Comparison of ENCODE assay signal across 12 cellular contexts in the genomic region with DNA sequence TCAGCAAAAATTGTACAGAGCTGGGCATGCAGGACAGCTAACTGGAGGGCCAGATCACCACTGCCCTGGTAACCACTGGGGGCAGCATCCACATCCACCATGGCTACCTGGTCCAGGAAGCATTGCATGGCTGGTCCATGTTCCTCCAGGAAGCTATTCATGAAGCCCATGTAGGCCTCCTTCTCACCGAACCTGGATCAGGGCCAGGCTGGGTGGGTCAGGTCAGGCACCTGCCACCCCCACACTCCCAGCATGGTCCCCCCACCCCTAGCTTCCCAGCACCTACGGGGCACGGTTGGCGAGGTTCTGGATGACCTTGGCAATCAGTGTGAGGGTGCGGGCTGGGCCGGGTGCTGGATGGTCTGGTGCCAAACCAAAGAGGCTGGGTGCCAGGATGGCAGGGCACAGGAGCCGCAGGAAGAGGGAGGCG. TPM values are rescaled to one million over a fixed set of nuclear protein-coding genes. Genes with fewer than 3 reads are reported as not detected.
DNase-seq lines count a peak whose midpoint lies in the region; ATAC-seq and TF ChIP-seq lines count a peak whose summit lies in the region.
"Had no signal": no experiment of that assay in that cellular context is flagged by ENCODE, and none has a peak within 500 bp of the region (broad histone marks: within the 10 kb centered on the region; RNA-seq: fewer than 3 reads in every experiment).

No MANE protein-coding gene starts in this region.

- H3K4me3 Mint-ChIP-seq in HFFc6 (no peak overlapping the region), natural killer cell (no peak overlapping the region)

- H3K4me1 Mint-ChIP-seq in HFFc6 (ENCODE audit: low read depth) (0 out of 2 replicates have a peak, but pooled peaks cover 4% of the 10 kb centered on the region), natural killer cell (peaks cover 31 to 52% of the 10 kb centered on the region in 2 donors)

- peaks cover 13% of the 10 kb centered on the region for H3K27me3 Mint-ChIP-seq in HFFc6 (ENCODE audit: insufficient read depth)
- no peaks in the 10 kb centered on the region for H3K27me3 Mint-ChIP-seq in natural killer cell (ENCODE audit: low read depth in 2 of 2)

- intact Hi-C loops in natural killer cell (cut with micrococcal nuclease) = no loop called here

- no peak overlapping the region for H3K4me3 ChIP-seq in AG09309 (ENCODE audit: control insufficient read depth, low read depth, low read length)
- H3K4me3 ChIP-seq in cardiac fibroblast (replicated peaks in 1 of 2; ENCODE audit: low read depth in 2 of 2, low read length in 2 of 2) = no peak overlapping the region

- H3K27ac Mint-ChIP-seq in HFFc6 = no peak overlapping the region
- H3K27ac Mint-ChIP-seq in natural killer cell = peak overlapping the region; percentile 63 to 73

- no peaks in the 10 kb centered on the region for H3K9me3 Mint-ChIP-seq in HFFc6
- H3K9me3 Mint-ChIP-seq in natural killer cell = no peaks in the 10 kb centered on the region

- H3K36me3 Mint-ChIP-seq in HFFc6 (ENCODE audit: low read depth) = no peaks in the 10 kb centered on the region
- no peaks in the 10 kb centered on the region for H3K36me3 Mint-ChIP-seq in natural killer cell

- TF ChIP-seq CTCF in AG09309 (IDR thresholded peaks at IDR 0.05; ENCODE audit: control insufficient read depth, insufficient read depth, low read depth, low read length, missing control alignments) (peak; percentile 28), HFFc6 (IDR thresholded peaks at IDR 0.05) (peak; percentile 60), cardiac fibroblast (IDR thresholded peaks at IDR 0.05; ENCODE audit: low read depth, low read length) (peak; percentile 37), natural killer cell (IDR thresholded peaks at IDR 0.05) (no peak), GM13977 (IDR thresholded peaks at IDR 0.05; ENCODE audit: extremely low read depth, insufficient read depth, missing control alignments) (no peak)

- no peak for ATAC-seq in natural killer cell

- in situ Hi-C loops in GM13977 (cut with MboI; ENCODE audit: low pct_unique_long_range_greater_than_20kb, low sequenced_read_pairs, unreplicated experiment) = no loop called here

- DNase-seq in AG09309 (ENCODE audit: low read depth) (no peak), HFFc6 (no peak), cardiac fibroblast (ENCODE audit: low read depth in 2 of 2) (no peak), natural killer cell (no peak), NOMO-1 (lab: John Stamatoyannopoulos, UW; ENCODE audit: unreplicated experiment in 2 of 2) (no peak), DMS 273 (lab: John Stamatoyannopoulos, UW; ENCODE audit: unreplicated experiment) (no peak), D341Med (ENCODE audit: low spot score) (no peak), GM13977 (ENCODE audit: low spot score) (no peak)
- DNase-seq: amniotic stem cell, mesenchymal stem cell, NCI-H1048, NCI-H345 had no signal

RNA-seq across cellular contexts. Expression of gene WIZ, which starts 4.6 kb away (rescaled TPM):
- 10 to 100 TPM; 39.3 to 54.3 (median 43.1) TPM for total RNA-seq in HFFc6 (2021; fragmentation: NEBNext Ultra II Directional; extraction: Animal tissue kit (Norgen Biotek cat#: 25700))
- total RNA-seq in natural killer cell = 10 to 100 TPM; 24.3 to 29.3 (median 24.4) TPM

RNA-seq across cellular contexts. Expression of gene RASAL3, which starts 10.0 kb away (rescaled TPM):
- total RNA-seq in HFFc6 (2021; fragmentation: NEBNext Ultra II Directional; extraction: Animal tissue kit (Norgen Biotek cat#: 25700)) = not detected
- total RNA-seq in natural killer cell = 100 to 1,000 TPM; 217 to 283 (median 224) TPM

RNA-seq across cellular contexts. Expression of gene PGLYRP2, which starts 24.9 kb away (rescaled TPM):
- total RNA-seq in HFFc6 (2021; fragmentation: NEBNext Ultra II Directional; extraction: Animal tissue kit (Norgen Biotek cat#: 25700)) = not detected
- under 1 TPM in 2 of 3 donors, not detected in 1; 0.21 to 0.28 TPM for total RNA-seq in natural killer cell

RNA-seq across cellular contexts. Expression of gene AKAP8L, which starts 35.6 kb away (rescaled TPM):
- total RNA-seq in HFFc6 (2021; fragmentation: NEBNext Ultra II Directional; extraction: Animal tissue kit (Norgen Biotek cat#: 25700)) = 10 to 100 TPM; 49.4 to 54.4 (median 52.0) TPM
- 100 to 1,000 TPM; 144 to 174 (median 173) TPM for total RNA-seq in natural killer cell

RNA-seq across cellular contexts. Expression of gene CYP4F22, which starts 53.9 kb away (rescaled TPM):
- total RNA-seq in HFFc6 (2021; fragmentation: NEBNext Ultra II Directional; extraction: Animal tissue kit (Norgen Biotek cat#: 25700)) = not detected
- total RNA-seq in natural killer cell = 1 to 10 TPM; 2.2 to 3.1 (median 2.6) TPM

Comparison
In these comparisons a context has a peak if more than half of its experiments do, and no peak if none do; other contexts are left out.
1. CTCF ChIP-seq: peak in AG09309 (single experiment), HFFc6 (single experiment) and cardiac fibroblast (single experiment); none in natural killer cell (single experiment) and GM13977 (single experiment).
2. RNA of gene RASAL3, which starts 10.0 kb away (total RNA-seq): 217 to 283 TPM in natural killer cell; not detected in HFFc6; every median in the first group is over 100 times any median in the second.